18 cellular contexts compared by ENCODE assay signal in genomic region chr11:47052165-47052564, GRCh38.
DNase-seq lines count a peak whose midpoint lies in the region; ATAC-seq, FAIRE-seq and TF ChIP-seq lines count a peak whose summit lies in the region.
"Had no signal": no experiment of that assay in that cellular context is flagged by ENCODE, and none has a peak within 500 bp of the region (broad histone marks: within the 10 kb centered on the region; RNA-seq: fewer than 3 reads in every experiment).

No MANE protein-coding gene starts in this region.

- H3K27ac Mint-ChIP-seq in astrocyte (ENCODE audit: unreplicated experiment): peak overlapping the region; percentile 47
- H3K27ac Mint-ChIP-seq: CD4-positive, alpha-beta memory T cell had no signal

- peaks cover 3% of the 10 kb centered on the region for H3K9me3 Mint-ChIP-seq in astrocyte (ENCODE audit: unreplicated experiment)
- H3K9me3 Mint-ChIP-seq: CD4-positive, alpha-beta memory T cell; H9 had no signal

- H3K9ac ChIP-seq in astrocyte (ENCODE audit: low read length): no peak overlapping the region

- DNase-seq in astrocyte (ENCODE audit: low read depth): no peak
- no peak for DNase-seq in sciatic nerve (ENCODE audit: low spot score)
- DNase-seq in DMS 273 treated with DMSO at 0.1 percent for 48 hours (lab: John Stamatoyannopoulos, UW): no peak
- no peak for DNase-seq in kidney glomerular epithelial cell (lab: John Stamatoyannopoulos, UW)
- DNase-seq: BE2C; CD4-positive, alpha-beta memory T cell; DMS153; DMS79 treated with DMSO at 0.1 percent for 48 hours; EL; GOT3; H9 had no signal

- H3K27ac ChIP-seq in astrocyte (ENCODE audit: low read depth, low read length): no peak overlapping the region
- H3K27ac ChIP-seq in gastroesophageal sphincter: peak overlapping the region in 1 of 4 donors; percentile 20
- H3K27ac ChIP-seq: A549, C4-2B had no signal

- no peak overlapping the region for H3K4me3 ChIP-seq in astrocyte (ENCODE audit: insufficient read depth, low read depth, low read length)
- H3K4me3 ChIP-seq in gastroesophageal sphincter: no peak overlapping the region
- H3K4me3 ChIP-seq: A549 had no signal

- H2AFZ ChIP-seq in astrocyte (ENCODE audit: low read depth, low read length): no peak overlapping the region

- H3K27me3 ChIP-seq in astrocyte (ENCODE audit: insufficient read depth, low read length) (no peaks in the 10 kb centered on the region), gastroesophageal sphincter (no peaks in the 10 kb centered on the region)
- H3K27me3 ChIP-seq: BE2C had no signal

- peaks cover 13% of the 10 kb centered on the region for H4K20me1 ChIP-seq in astrocyte (ENCODE audit: insufficient read depth, low read length)

- no peak overlapping the region for H3K4me2 ChIP-seq in astrocyte (ENCODE audit: low read length)
- H3K4me2 ChIP-seq: A549 had no signal

- no peak for TF ChIP-seq CTCF in astrocyte (IDR thresholded peaks at IDR 0.05; ENCODE audit: insufficient read depth, low read depth, low read length)
- no peak for TF ChIP-seq CTCF in gastroesophageal sphincter (IDR thresholded peaks at IDR 0.05)

- H3K79me2 ChIP-seq in astrocyte (ENCODE audit: insufficient read depth, low read length): no peaks in the 10 kb centered on the region

- peaks cover 7% of the 10 kb centered on the region for H3K36me3 Mint-ChIP-seq in astrocyte (ENCODE audit: low read depth, unreplicated experiment)

- no peaks in the 10 kb centered on the region for H3K36me3 ChIP-seq in astrocyte (ENCODE audit: insufficient read depth, low read length)
- H3K36me3 ChIP-seq in gastroesophageal sphincter: no peaks in the 10 kb centered on the region
- H3K36me3 ChIP-seq: BE2C had no signal

- H3K4me1 ChIP-seq in astrocyte (ENCODE audit: insufficient read depth, low read length): peaks cover 11% of the 10 kb centered on the region
- H3K4me1 ChIP-seq in gastroesophageal sphincter: peaks cover 0 to 5% (median 0%) of the 10 kb centered on the region in 3 donors
- H3K4me1 ChIP-seq: A549, BE2C had no signal

- WGBS in gastroesophageal sphincter (ENCODE audit: low coverage in 1 of 2), 2 donors: 35 to 60% methylated on average over 7 of the region's 7 CpGs

- ATAC-seq in gastroesophageal sphincter: peak; percentile 48
- peak; percentile 48 for ATAC-seq in sciatic nerve
- ATAC-seq in GM19023 (IDR thresholded peaks at IDR 0.05; ENCODE audit: unreplicated experiment): no peak
- ATAC-seq: A549 had no signal

- TF ChIP-seq POLR2A in gastroesophageal sphincter (IDR thresholded peaks at IDR 0.05): no peak

- H3K4me3 Mint-ChIP-seq in astrocyte (ENCODE audit: unreplicated experiment): no peak overlapping the region
- H3K4me3 Mint-ChIP-seq: H9 had no signal

- no peaks in the 10 kb centered on the region for H3K27me3 Mint-ChIP-seq in astrocyte (ENCODE audit: low read depth, unreplicated experiment)
- H3K27me3 Mint-ChIP-seq: CD4-positive, alpha-beta memory T cell had no signal

- H3K4me1 Mint-ChIP-seq in astrocyte (ENCODE audit: low read depth, unreplicated experiment): peaks cover 20% of the 10 kb centered on the region

- no peak for TF ChIP-seq EP300 in gastroesophageal sphincter (IDR thresholded peaks at IDR 0.05)

- no peak for FAIRE-seq in astrocyte (lab: Jason Lieb, UNC)
- FAIRE-seq: A549, G401.6, GM12891, GM19239 had no signal

- H3K9me3 ChIP-seq in astrocyte (ENCODE audit: insufficient read depth, low read depth, low read length) (no peaks in the 10 kb centered on the region), gastroesophageal sphincter (no peaks in the 10 kb centered on the region)
- H3K9me3 ChIP-seq: A549, BE2C had no signal

- intact Hi-C loops in sciatic nerve (cut with DNase I): no loop called here
